Comparison of ENCODE assay signal across 23 cellular contexts in genomic region chr18:6648581-6648980, GRCh38.
"Had no signal": no experiment of that assay in that cellular context is flagged by ENCODE, and none has a peak within 500 bp of the region (broad histone marks: within the 10 kb centered on the region; RNA-seq: fewer than 3 reads in every experiment).

No MANE protein-coding gene starts in this region.

- H3K36me3 Mint-ChIP-seq: activated CD4-positive, alpha-beta memory T cell treated with anti-CD3 and anti-CD28 coated beads for 36 hours; activated naive CD8-positive, alpha-beta T cell treated with anti-CD3 and anti-CD28 coated beads for 36 hours; stimulated activated effector memory CD8-positive, alpha-beta T cell treated with anti-CD3 and anti-CD28 coated beads, Interleukin-12 subunit alpha, Interleukin-12 subunit beta, amount 100 ng/mL, for 72 hours had no signal

- H3K4me1 ChIP-seq: vagina had no signal

- H3K4me3 Mint-ChIP-seq: activated CD4-positive, alpha-beta memory T cell treated with anti-CD3 and anti-CD28 coated beads for 36 hours; activated naive CD8-positive, alpha-beta T cell treated with anti-CD3 and anti-CD28 coated beads for 36 hours; nephron progenitor cell; stimulated activated effector memory CD8-positive, alpha-beta T cell treated with anti-CD3 and anti-CD28 coated beads, Interleukin-12 subunit alpha, Interleukin-12 subunit beta, amount 100 ng/mL, for 72 hours; stimulated activated naive CD8-positive, alpha-beta T cell treated with anti-CD3 and anti-CD28 coated beads, Interleukin-15, amount 100 ng/mL, for 72 hours; T-helper 1 cell treated with Interleukin-12 subunit alpha and Interleukin-12 subunit beta and Interleukin-4 antibody, amounts not matched to agents 30 μg/mL and 1 μg/mL, for 36 hours had no signal

- H3K4me1 Mint-ChIP-seq: activated naive CD8-positive, alpha-beta T cell treated with anti-CD3 and anti-CD28 coated beads for 36 hours; stimulated activated effector memory CD8-positive, alpha-beta T cell treated with anti-CD3 and anti-CD28 coated beads, Interleukin-12 subunit alpha, Interleukin-12 subunit beta, amount 100 ng/mL, for 72 hours; stimulated activated naive CD8-positive, alpha-beta T cell treated with anti-CD3 and anti-CD28 coated beads, Interleukin-15, amount 100 ng/mL, for 72 hours had no signal

- H3K9me3 ChIP-seq: mucosa of descending colon, pancreas, suprapubic skin, tibial nerve, vagina had no signal

- DNase-seq: activated CD4-positive, alpha-beta memory T cell treated with anti-CD3 and anti-CD28 coated beads for 36 hours; activated CD4-positive, alpha-beta T cell treated with anti-CD3 and anti-CD28 coated beads for 48 hours; activated CD4-positive, CD25-positive, alpha-beta regulatory T cell; activated naive CD4-positive, alpha-beta T cell treated with Interleukin-2 at 50 U/mL for 16 hours; activated naive CD8-positive, alpha-beta T cell treated with anti-CD3 and anti-CD28 coated beads for 36 hours; activated T-cell treated with anti-CD3 and anti-CD28 coated beads, Interleukin-2, amount 50 U/mL, for 48 hours; amygdala; cerebellar nuclear complex; cortex of kidney; hypothalamus; mesendoderm; mucosa of descending colon; nephron progenitor cell; pancreas; right cardiac atrium; stimulated activated CD4-positive, alpha-beta T cell treated with anti-CD3 and anti-CD28 coated beads, Interleukin-2, amount 100 ng/mL, for 24 hours; stimulated activated naive CD8-positive, alpha-beta T cell treated with anti-CD3 and anti-CD28 coated beads, Interleukin-15, amount 100 ng/mL, for 72 hours; T1000 had no signal

- H3K36me3 ChIP-seq: pancreas, suprapubic skin, tibial nerve, vagina had no signal

- ATAC-seq: mucosa of descending colon; pancreas; right cardiac atrium; stimulated activated effector memory CD8-positive, alpha-beta T cell treated with anti-CD3 and anti-CD28 coated beads, Interleukin-12 subunit alpha, Interleukin-12 subunit beta, amount 100 ng/mL, for 72 hours; stimulated activated naive CD8-positive, alpha-beta T cell treated with anti-CD3 and anti-CD28 coated beads, Interleukin-15, amount 100 ng/mL, for 72 hours had no signal

- H3K4me3 ChIP-seq: mucosa of descending colon, pancreas, suprapubic skin, tibial nerve, vagina had no signal

- H3K9me3 Mint-ChIP-seq: activated naive CD8-positive, alpha-beta T cell treated with anti-CD3 and anti-CD28 coated beads for 36 hours had no signal

- H3K27me3 ChIP-seq: pancreas, suprapubic skin, tibial nerve, vagina had no signal

- H3K27me3 Mint-ChIP-seq: activated CD4-positive, alpha-beta memory T cell treated with anti-CD3 and anti-CD28 coated beads for 36 hours; stimulated activated naive CD8-positive, alpha-beta T cell treated with anti-CD3 and anti-CD28 coated beads, Interleukin-15, amount 100 ng/mL, for 72 hours had no signal

- H3K27ac ChIP-seq: pancreas, suprapubic skin, tibial nerve, vagina had no signal

- H3K27ac Mint-ChIP-seq: activated CD4-positive, alpha-beta memory T cell treated with anti-CD3 and anti-CD28 coated beads for 36 hours; activated naive CD8-positive, alpha-beta T cell treated with anti-CD3 and anti-CD28 coated beads for 36 hours; nephron progenitor cell; stimulated activated effector memory CD8-positive, alpha-beta T cell treated with anti-CD3 and anti-CD28 coated beads, Interleukin-12 subunit alpha, Interleukin-12 subunit beta, amount 100 ng/mL, for 72 hours; T-helper 1 cell treated with Interleukin-12 subunit alpha and Interleukin-12 subunit beta and Interleukin-4 antibody, amounts not matched to agents 30 μg/mL and 1 μg/mL, for 36 hours had no signal
